Comparison of ENCODE assay signal across 8 cellular contexts in genomic region chr1:225999912-226000337, GRCh38. TPM values are rescaled to one million over a fixed set of nuclear protein-coding genes. Genes with fewer than 3 reads are reported as not detected.
A peak's percentile ranks its signal among the peaks of the same experiment; 100 is the strongest.
DNase-seq lines count a peak whose midpoint lies in the region; ATAC-seq and TF ChIP-seq lines count a peak whose summit lies in the region.

No MANE protein-coding gene starts in this region.

- peak; percentile 31 for ATAC-seq in GM21390 (IDR thresholded peaks at IDR 0.05; ENCODE audit: unreplicated experiment)
- ATAC-seq in activated CD8-positive, alpha-beta T cell treated with anti-CD3 and anti-CD28 coated beads for 36 hours: peak; percentile 25

- peaks cover 2% of the 10 kb centered on the region for H3K9me3 Mint-ChIP-seq in activated CD8-positive, alpha-beta T cell treated with anti-CD3 and anti-CD28 coated beads for 36 hours

- H3K36me3 ChIP-seq in HUES48 (ENCODE audit: control insufficient read depth, insufficient read depth, low read length): peaks cover 15% of the 10 kb centered on the region
- H3K36me3 ChIP-seq in right atrium auricular region: peaks cover 3% of the 10 kb centered on the region
- H3K36me3 ChIP-seq in spleen: peaks cover 0 to 13% (median 4%) of the 10 kb centered on the region in 6 donors

- intact Hi-C loops in activated CD8-positive, alpha-beta T cell treated with anti-CD3 and anti-CD28 coated beads for 36 hours (cut with micrococcal nuclease): loop anchor here (1.0 kb wide), 1 partner anchor 63 kb away; no protein-coding TSS in a partner anchor
- intact Hi-C loops in spleen (cut with DNase I; ENCODE audit: low total_unique reads): no loop called here

- peaks cover 15% of the 10 kb centered on the region for H3K36me3 Mint-ChIP-seq in activated CD8-positive, alpha-beta T cell treated with anti-CD3 and anti-CD28 coated beads for 36 hours (ENCODE audit: low read depth)

- DNase-seq in GM10266 (ENCODE audit: extremely low spot score) (peak; percentile 60), right atrium auricular region (ENCODE audit: low spot score) (peak; percentile 66), spleen (no peak), NCI-H226 (no peak), cerebellar nuclear complex (lab: John Stamatoyannopoulos, UW) (no peak)
- no peak for DNase-seq in activated CD8-positive, alpha-beta T cell treated with anti-CD3 and anti-CD28 coated beads for 36 hours

- peak overlapping the region; percentile 98 for H3K4me3 Mint-ChIP-seq in activated CD8-positive, alpha-beta T cell treated with anti-CD3 and anti-CD28 coated beads for 36 hours

- H3K4me3 ChIP-seq in HUES48 (ENCODE audit: low read depth, low read length): peak overlapping the region; percentile 50
- peak overlapping the region; percentile 76 to 77 for H3K4me3 ChIP-seq in right atrium auricular region
- H3K4me3 ChIP-seq in spleen: peak overlapping the region; percentile 20 to 80 (median 74)

- TF ChIP-seq CTCF in GM10266 (IDR thresholded peaks at IDR 0.05; ENCODE audit: control insufficient read depth, insufficient read depth, low read depth, missing control alignments) (no peak), right atrium auricular region (IDR thresholded peaks at IDR 0.05) (no peak), spleen (IDR thresholded peaks at IDR 0.05 in 8 of 11, conservative IDR thresholded peaks at IDR 0.05 in 3 of 11) (no peak)
- TF ChIP-seq CTCF in activated CD8-positive, alpha-beta T cell treated with anti-CD3 and anti-CD28 coated beads for 36 hours (IDR thresholded peaks at IDR 0.05): no peak

- TF ChIP-seq POLR2A in spleen (IDR thresholded peaks at IDR 0.05): no peak

- peak overlapping the region; percentile 88 for H3K27ac ChIP-seq in HUES48 (ENCODE audit: low read depth, low read length)
- peak overlapping the region; percentile 97 to 98 for H3K27ac ChIP-seq in right atrium auricular region
- peak overlapping the region; percentile 93 to 98 (median 98) for H3K27ac ChIP-seq in spleen

- H3K9me3 ChIP-seq in HUES48 (ENCODE audit: control insufficient read depth, insufficient read depth, low read length): no peaks in the 10 kb centered on the region
- no peaks in the 10 kb centered on the region for H3K9me3 ChIP-seq in right atrium auricular region
- no peaks in the 10 kb centered on the region for H3K9me3 ChIP-seq in spleen

- peaks cover 31% of the 10 kb centered on the region for H3K4me1 ChIP-seq in HUES48 (ENCODE audit: control insufficient read depth, insufficient read depth, low read length)
- H3K4me1 ChIP-seq in right atrium auricular region: peaks cover 0 to 54% of the 10 kb centered on the region in 2 donors
- H3K4me1 ChIP-seq in spleen: peaks cover 56 to 94% (median 77%) of the 10 kb centered on the region in 6 donors

- POLR2A ChIA-PET in activated CD8-positive, alpha-beta T cell treated with anti-CD3 and anti-CD28 coated beads for 36 hours (lab: Charles Lee): interaction anchor here (0.7 to 3.1 kb wide), 23 partner anchors 11 to 646 kb away, joined by 3 to 43 read pairs (median 4); partner anchors contain the start of genes H3-3A, LBR, PYCR2 and SRP9

- WGBS in spleen, 5 donors: 4 to 11% (median 7%) methylated on average over 10 of the region's 10 CpGs

- H3K4me1 Mint-ChIP-seq in activated CD8-positive, alpha-beta T cell treated with anti-CD3 and anti-CD28 coated beads for 36 hours (ENCODE audit: low read depth): peaks cover 64% of the 10 kb centered on the region

- no peaks in the 10 kb centered on the region for H3K27me3 Mint-ChIP-seq in activated CD8-positive, alpha-beta T cell treated with anti-CD3 and anti-CD28 coated beads for 36 hours

- peak overlapping the region; percentile 100 for H3K27ac Mint-ChIP-seq in activated CD8-positive, alpha-beta T cell treated with anti-CD3 and anti-CD28 coated beads for 36 hours

- H3K9ac ChIP-seq in HUES48 (ENCODE audit: low read depth, low read length): peak overlapping the region; percentile 64

- CTCF ChIA-PET in activated CD8-positive, alpha-beta T cell treated with anti-CD3 and anti-CD28 coated beads for 36 hours (lab: Charles Lee): interaction anchor here (0.8 to 1.9 kb wide), 6 partner anchors 11 to 126 kb away, joined by 3 to 13 read pairs (median 4); no protein-coding TSS in a partner anchor

- H3K27me3 ChIP-seq in HUES48 (ENCODE audit: control insufficient read depth, insufficient read depth, low read length) (no peaks in the 10 kb centered on the region), right atrium auricular region (no peaks in the 10 kb centered on the region), spleen (replicated peaks in 1 of 7) (no peaks in the 10 kb centered on the region)

RNA-seq across cellular contexts. Expression of gene SDE2, which starts 0.8 kb away (rescaled TPM):
- total RNA-seq in activated CD8-positive, alpha-beta T cell treated with anti-CD3 and anti-CD28 coated beads for 36 hours: 10 to 100 TPM; 14.9 to 15.5 TPM
- total RNA-seq in right atrium auricular region: 10 to 100 TPM; 15.5 to 16.3 TPM
- total RNA-seq in spleen: 10 to 100 TPM; 18.4 to 23.6 (median 21.7) TPM
- polyA plus RNA-seq in spleen: 1 to 10 TPM; 4.6 to 9.9 (median 5.6) TPM

RNA-seq across cellular contexts. Expression of gene LEFTY2, which starts 58.9 kb away (rescaled TPM):
- total RNA-seq in activated CD8-positive, alpha-beta T cell treated with anti-CD3 and anti-CD28 coated beads for 36 hours: not detected
- under 1 TPM; 0.70 to 0.90 TPM for total RNA-seq in right atrium auricular region
- under 1 TPM in 3 of 7 donors, not detected in 4; 0.34 to 0.54 (median 0.37) TPM for total RNA-seq in spleen
- polyA plus RNA-seq in spleen: under 1 TPM; 0.06 to 0.65 (median 0.11) TPM

Comparison
In these comparisons a context has a peak if more than half of its experiments do, and no peak if none do; other contexts are left out.
1. DNase-seq: peak in GM10266 (single experiment) and right atrium auricular region (single experiment); none in activated CD8-positive, alpha-beta T cell treated with anti-CD3 and anti-CD28 coated beads for 36 hours (single experiment), spleen (single experiment), NCI-H226 (single experiment) and cerebellar nuclear complex (0 of 2).
2. Peak in every context shown above with its lines, with median percentiles within 50 percentile points of each other: H3K27ac ChIP-seq and H3K4me3 ChIP-seq.